ENCODE assay signal across 18 cellular contexts in the genomic region with DNA sequence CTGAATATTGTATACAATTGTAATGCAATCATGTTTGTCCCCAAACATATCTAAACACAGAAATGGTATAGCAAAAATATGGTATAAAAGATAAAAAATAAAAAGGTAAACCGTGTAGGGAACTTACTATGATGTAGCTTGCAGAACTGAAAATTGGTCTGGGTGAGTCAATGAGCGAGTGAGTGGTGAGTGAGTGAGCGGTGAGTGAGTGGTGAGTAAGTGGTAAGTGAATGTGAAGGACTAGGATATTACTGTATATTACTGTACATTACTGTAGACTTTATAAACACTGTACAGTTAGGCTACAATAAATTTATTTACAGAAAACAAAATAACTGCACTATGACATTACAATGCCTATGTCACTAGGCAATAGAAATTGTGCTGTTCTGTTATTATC.
"Had no signal": no experiment of that assay in that cellular context is flagged by ENCODE, and none has a peak within 500 bp of the region (broad histone marks: within the 10 kb centered on the region; RNA-seq: fewer than 3 reads in every experiment).

No MANE protein-coding gene starts in this region.

- H3K4me3 ChIP-seq: thoracic aorta had no signal

- H3K9me3 ChIP-seq: thoracic aorta had no signal

- ATAC-seq: activated CD8-positive, alpha-beta T cell treated with anti-CD3 and anti-CD28 coated beads, Interleukin-2, amount 10 ng/mL, durations not matched to agents 7 days and 5 days; effector memory CD8-positive, alpha-beta T cell; natural killer cell treated with Interleukin-12 subunit alpha and Interleukin-12 subunit beta and Interleukin-15 and Interleukin-18, amount 100 ng/mL, for 72 hours had no signal

- DNase-seq: activated B cell treated with CpG ODN at 0.5 μM for 24 hours; activated CD4-positive, alpha-beta T cell treated with anti-CD3 and anti-CD28 coated beads, Interleukin-2, amount 10 ng/mL, durations not matched to agents 24 days and 14 days; activated CD8-positive, alpha-beta memory T cell treated with anti-CD3 and anti-CD28 coated beads, Interleukin-2, amount 50 U/mL, for 4 hours; activated CD8-positive, alpha-beta T cell treated with anti-CD3 and anti-CD28 coated beads, Interleukin-2, amount 10 ng/mL, durations not matched to agents 7 days and 5 days; activated gamma-delta T cell treated with Interleukin-2 at 50 U/mL for 16 hours; dermis blood vessel endothelial cell; effector memory CD8-positive, alpha-beta T cell; erythroblast; glutamatergic neuron; hypothalamus; mesendoderm; nucleus accumbens; posterior cingulate gyrus; retina; stimulated activated CD4-positive, alpha-beta T cell treated with anti-CD3 and anti-CD28 coated beads, Interleukin-12 subunit alpha, Interleukin-12 subunit beta, amount 100 ng/mL, for 4 hours; stimulated activated CD4-positive, alpha-beta T cell treated with anti-CD3 and anti-CD28 coated beads, Interleukin-2, amount 100 ng/mL, for 24 hours had no signal

- H3K27ac ChIP-seq: thoracic aorta had no signal

- H3K36me3 ChIP-seq: thoracic aorta had no signal
